Comparison of ENCODE assay signal across 10 cellular contexts in the genomic region with DNA sequence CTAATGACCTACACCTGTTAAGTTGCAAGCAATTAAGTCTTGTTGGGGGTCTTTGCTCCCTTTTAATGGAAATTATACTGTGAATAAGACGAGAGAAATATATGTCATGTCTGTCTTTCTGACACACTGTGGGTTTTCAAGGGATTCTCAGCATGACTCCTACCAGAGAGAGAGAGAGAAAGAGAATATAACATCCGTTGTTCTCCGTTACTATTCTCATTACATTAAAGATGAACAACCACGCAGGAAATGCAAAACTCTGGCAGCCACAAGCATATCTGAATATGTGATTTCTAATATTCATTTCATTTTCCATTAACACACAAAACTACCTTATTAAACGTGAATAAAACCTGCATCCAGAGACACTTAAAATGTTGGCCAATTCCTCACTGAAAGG.
DNase-seq lines count a peak whose midpoint lies in the region; ATAC-seq and TF ChIP-seq lines count a peak whose summit lies in the region.
"Had no signal": no experiment of that assay in that cellular context is flagged by ENCODE, and none has a peak within 500 bp of the region (broad histone marks: within the 10 kb centered on the region; RNA-seq: fewer than 3 reads in every experiment).

No MANE protein-coding gene starts in this region.

- peaks cover 11 to 12% (median 11%) of the 10 kb centered on the region in 3 donors for H3K4me1 Mint-ChIP-seq in CD8-positive, alpha-beta memory T cell
- peaks cover 14 to 20% of the 10 kb centered on the region in 2 donors for H3K4me1 Mint-ChIP-seq in natural killer cell

- DNase-seq in CD8-positive, alpha-beta memory T cell, result peak in 1 of 5 donors; percentile 4
- no peak for DNase-seq in GM23248
- no peak for DNase-seq in activated naive CD4-positive, alpha-beta T cell treated with anti-CD3 and anti-CD28 coated beads, Interleukin-2, amount 50 U/mL, for 72 hours (ENCODE audit: low spot score in 2 of 2)
- no peak for DNase-seq in natural killer cell
- no peak for DNase-seq in NOMO-1 treated with DMSO at 0.1 percent for 48 hours (lab: John Stamatoyannopoulos, UW; ENCODE audit: unreplicated experiment)
- no peak for DNase-seq in prostate gland (ENCODE audit: low spot score)
- DNase-seq in KBM-7, result no peak
- no peak for DNase-seq in effector CD8-positive, alpha-beta T cell (lab: John Stamatoyannopoulos, UW)
- DNase-seq: cerebellar nuclear complex had no signal

- POLR2A ChIA-PET in CD8-positive, alpha-beta memory T cell (lab: Charles Lee), result no interaction called here

- intact Hi-C loops in natural killer cell (cut with micrococcal nuclease) (no loop called here), prostate gland (cut with DNase I) (no loop called here)

- no peaks in the 10 kb centered on the region for H3K4me1 ChIP-seq in CD8-positive, alpha-beta memory T cell (ENCODE audit: insufficient read depth, low read length)
- H3K4me1 ChIP-seq in GM23248 (ENCODE audit: insufficient read depth), result no peaks in the 10 kb centered on the region
- no peaks in the 10 kb centered on the region for H3K4me1 ChIP-seq in prostate gland (replicated peaks)

- no peaks in the 10 kb centered on the region for H3F3A ChIP-seq in GM23248 (ENCODE audit: insufficient read depth)

- 35 to 59% methylated on average over 5 of the region's 5 CpGs for WGBS in GM23248 (ENCODE audit: low coverage in 1 of 2, low lambda C conversion rate in 2 of 2, missing lambda C conversion rate in 2 of 2), 2 experiments
- 77% methylated on average over 5 of the region's 5 CpGs for WGBS in prostate gland

- no peak overlapping the region for H3K4me2 ChIP-seq in GM23248 (ENCODE audit: unreplicated experiment)

- H3K9me3 Mint-ChIP-seq in CD8-positive, alpha-beta memory T cell, result peaks cover 0 to 2% (median 0%) of the 10 kb centered on the region in 5 donors
- H3K9me3 Mint-ChIP-seq in activated naive CD4-positive, alpha-beta T cell treated with anti-CD3 and anti-CD28 coated beads, Interleukin-2, amount 50 U/mL, for 72 hours, result no peaks in the 10 kb centered on the region
- H3K9me3 Mint-ChIP-seq in natural killer cell, result no peaks in the 10 kb centered on the region

- H3K9ac ChIP-seq in GM23248, result no peak overlapping the region

- no peaks in the 10 kb centered on the region for H3K27me3 ChIP-seq in CD8-positive, alpha-beta memory T cell (ENCODE audit: insufficient read depth, low read length, poor library complexity, severe bottlenecking)
- H3K27me3 ChIP-seq in GM23248 (replicated peaks; ENCODE audit: insufficient read depth) (peaks cover 43% of the 10 kb centered on the region), prostate gland (replicated peaks; ENCODE audit: insufficient read depth) (no peaks in the 10 kb centered on the region)
- H3K27me3 ChIP-seq: ovary had no signal

- no peak overlapping the region for H2AFZ ChIP-seq in GM23248

- H3K79me2 ChIP-seq in GM23248 (ENCODE audit: insufficient read depth), result no peaks in the 10 kb centered on the region

- no peaks in the 10 kb centered on the region for H3K9me2 ChIP-seq in GM23248 (ENCODE audit: insufficient read depth)

- H3K4me3 Mint-ChIP-seq in CD8-positive, alpha-beta memory T cell, result peak overlapping the region; percentile 71 to 88 (median 77)
- H3K4me3 Mint-ChIP-seq in natural killer cell, result peak overlapping the region; percentile 79

- peak overlapping the region; percentile 38 to 94 (median 90) for H3K27ac Mint-ChIP-seq in CD8-positive, alpha-beta memory T cell
- peak overlapping the region; percentile 72 to 80 for H3K27ac Mint-ChIP-seq in activated naive CD4-positive, alpha-beta T cell treated with anti-CD3 and anti-CD28 coated beads, Interleukin-2, amount 50 U/mL, for 72 hours
- peak overlapping the region; percentile 46 to 56 for H3K27ac Mint-ChIP-seq in natural killer cell

- no peak overlapping the region for H3K27ac ChIP-seq in CD8-positive, alpha-beta memory T cell (ENCODE audit: low read depth, low read length)
- no peak overlapping the region for H3K27ac ChIP-seq in GM23248
- H3K27ac ChIP-seq in prostate gland, result no peak overlapping the region
- H3K27ac ChIP-seq: ovary had no signal

- TF ChIP-seq POLR2A in prostate gland (IDR thresholded peaks at IDR 0.05), result no peak

- CTCF ChIA-PET in CD8-positive, alpha-beta memory T cell (lab: Charles Lee), result no interaction called here

- H4K20me1 ChIP-seq in GM23248 (ENCODE audit: insufficient read depth), result no peaks in the 10 kb centered on the region

- H3K36me3 ChIP-seq in CD8-positive, alpha-beta memory T cell (ENCODE audit: insufficient read depth, low read length), result no peaks in the 10 kb centered on the region
- no peaks in the 10 kb centered on the region for H3K36me3 ChIP-seq in GM23248 (ENCODE audit: low read depth)
- no peaks in the 10 kb centered on the region for H3K36me3 ChIP-seq in prostate gland
- H3K36me3 ChIP-seq: ovary had no signal

- H3K4me3 ChIP-seq in CD8-positive, alpha-beta memory T cell (ENCODE audit: low read length), result peak overlapping the region; percentile 23
- H3K4me3 ChIP-seq in GM23248 (peak overlapping the region; percentile 4; the same call in 1 of the 2 replicates), prostate gland (no peak overlapping the region)
- H3K4me3 ChIP-seq: ovary had no signal

- H3K27me3 Mint-ChIP-seq in CD8-positive, alpha-beta memory T cell, result no peaks in the 10 kb centered on the region
- no peaks in the 10 kb centered on the region for H3K27me3 Mint-ChIP-seq in natural killer cell (ENCODE audit: low read depth in 2 of 2)

- in situ Hi-C loops in GM23248 (cut with MboI), result no loop called here
- in situ Hi-C loops in KBM-7 (cut with MboI; ENCODE audit: low pct_unique_long_range_greater_than_20kb, low sequenced_read_pairs), result no loop called here

- H3K9me3 ChIP-seq in CD8-positive, alpha-beta memory T cell (ENCODE audit: low read length), result no peaks in the 10 kb centered on the region
- H3K9me3 ChIP-seq in GM23248 (ENCODE audit: low read depth) (no peaks in the 10 kb centered on the region), prostate gland (no peaks in the 10 kb centered on the region)
- H3K9me3 ChIP-seq: ovary had no signal

- TF ChIP-seq CTCF in natural killer cell (IDR thresholded peaks at IDR 0.05) (no peak), prostate gland (IDR thresholded peaks at IDR 0.05) (no peak)

- ATAC-seq in activated naive CD4-positive, alpha-beta T cell treated with anti-CD3 and anti-CD28 coated beads, Interleukin-2, amount 50 U/mL, for 72 hours, result peak; percentile 80 to 85
- ATAC-seq in natural killer cell, result peak in 2 of 3 donors; percentile 40 to 51

- no peaks in the 10 kb centered on the region for H3K36me3 Mint-ChIP-seq in CD8-positive, alpha-beta memory T cell
- no peaks in the 10 kb centered on the region for H3K36me3 Mint-ChIP-seq in activated naive CD4-positive, alpha-beta T cell treated with anti-CD3 and anti-CD28 coated beads, Interleukin-2, amount 50 U/mL, for 72 hours
- no peaks in the 10 kb centered on the region for H3K36me3 Mint-ChIP-seq in natural killer cell

Comparison
In these comparisons a context has a peak if more than half of its experiments do, and no peak if none do; other contexts are left out.
1. H3K4me3 ChIP-seq: peak in CD8-positive, alpha-beta memory T cell (single experiment) and GM23248 (single experiment); none in prostate gland (0 of 2).
2. Peak in every context shown above with its lines, with median percentiles within 50 percentile points of each other: H3K27ac Mint-ChIP-seq.